Comparison of ENCODE assay signal across 9 cellular contexts in genomic region chr14:69712637-69713088, GRCh38. TPM values are rescaled to one million over a fixed set of nuclear protein-coding genes. Genes with fewer than 3 reads are reported as not detected.
DNase-seq lines count a peak whose midpoint lies in the region; ATAC-seq, FAIRE-seq and TF ChIP-seq lines count a peak whose summit lies in the region.
"Had no signal": no experiment of that assay in that cellular context is flagged by ENCODE, and none has a peak within 500 bp of the region (broad histone marks: within the 10 kb centered on the region; RNA-seq: fewer than 3 reads in every experiment).

No MANE protein-coding gene starts in this region.

- H3K27ac ChIP-seq in HUES48 (ENCODE audit: low read depth, low read length): peak overlapping the region; percentile 85

- no peaks in the 10 kb centered on the region for H3K9me3 ChIP-seq in HUES48 (ENCODE audit: control insufficient read depth, insufficient read depth, low read length)

- TF ChIP-seq CTCF in neural crest cell (conservative IDR thresholded peaks at IDR 0.05): no peak

- peak; percentile 25 for DNase-seq in NCI-H82 treated with DMSO at 0.1 percent for 48 hours (lab: John Stamatoyannopoulos, UW; ENCODE audit: unreplicated experiment)
- no peak for DNase-seq in effector memory CD8-positive, alpha-beta T cell
- DNase-seq in neural crest cell (ENCODE audit: low read depth, low spot score): no peak
- no peak for DNase-seq in NAMALWA (ENCODE audit: low spot score)
- no peak for DNase-seq in frontal cortex (ENCODE audit: low spot score in 2 of 2)
- DNase-seq in EL: no peak

- H3K36me3 ChIP-seq in HUES48 (ENCODE audit: control insufficient read depth, insufficient read depth, low read length): no peaks in the 10 kb centered on the region

- H3K27me3 ChIP-seq in HUES48 (ENCODE audit: control insufficient read depth, insufficient read depth, low read length): no peaks in the 10 kb centered on the region

- peak overlapping the region in 1 of 2 donors; percentile 65 for H3K4me3 Mint-ChIP-seq in effector memory CD8-positive, alpha-beta T cell
- H3K4me3 Mint-ChIP-seq in neural crest cell: peak overlapping the region; percentile 14

- peak overlapping the region; percentile 61; the same call in 1 of the 2 replicates for H3K9ac ChIP-seq in HUES48 (ENCODE audit: low read depth, low read length)

- peaks cover 33% of the 10 kb centered on the region for H3K4me1 ChIP-seq in HUES48 (ENCODE audit: control insufficient read depth, insufficient read depth, low read length)

- peak overlapping the region; percentile 90 to 95 for H3K27ac Mint-ChIP-seq in effector memory CD8-positive, alpha-beta T cell
- peak overlapping the region; percentile 41 for H3K27ac Mint-ChIP-seq in neural crest cell (ENCODE audit: unreplicated experiment)

- H3K9me3 Mint-ChIP-seq in effector memory CD8-positive, alpha-beta T cell: no peaks in the 10 kb centered on the region
- no peaks in the 10 kb centered on the region for H3K9me3 Mint-ChIP-seq in neural crest cell

- 0 out of 2 replicates have a peak overlapping the region, but pooled peaks have one; percentile 13 for H3K4me3 ChIP-seq in HUES48 (ENCODE audit: low read depth, low read length)

- peaks cover 43 to 48% of the 10 kb centered on the region in 2 donors for H3K4me1 Mint-ChIP-seq in effector memory CD8-positive, alpha-beta T cell (ENCODE audit: low read depth in 2 of 2)
- peaks cover 45% of the 10 kb centered on the region for H3K4me1 Mint-ChIP-seq in neural crest cell

- no peaks in the 10 kb centered on the region for H3K27me3 Mint-ChIP-seq in effector memory CD8-positive, alpha-beta T cell
- H3K27me3 Mint-ChIP-seq in neural crest cell (ENCODE audit: low read depth): no peaks in the 10 kb centered on the region

- FAIRE-seq in frontal cortex (lab: Jason Lieb, UNC): no peak
- FAIRE-seq: colon had no signal

- H3K36me3 Mint-ChIP-seq in effector memory CD8-positive, alpha-beta T cell (ENCODE audit: insufficient read depth): peaks cover 67% of the 10 kb centered on the region
- peaks cover 3% of the 10 kb centered on the region for H3K36me3 Mint-ChIP-seq in neural crest cell (ENCODE audit: low read depth)

- ATAC-seq in effector memory CD8-positive, alpha-beta T cell (replicated peaks): no peak
- ATAC-seq in HG03159 (IDR thresholded peaks at IDR 0.05; ENCODE audit: unreplicated experiment): no peak

RNA-seq across cellular contexts. Expression of gene SRSF5, which starts 54.3 kb away (rescaled TPM):
- total RNA-seq in neural crest cell: 356 and 377 TPM in 2 replicates
- 120 TPM for total RNA-seq in frontal cortex
